1 cellular context compared by ENCODE assay signal in the genomic region with DNA sequence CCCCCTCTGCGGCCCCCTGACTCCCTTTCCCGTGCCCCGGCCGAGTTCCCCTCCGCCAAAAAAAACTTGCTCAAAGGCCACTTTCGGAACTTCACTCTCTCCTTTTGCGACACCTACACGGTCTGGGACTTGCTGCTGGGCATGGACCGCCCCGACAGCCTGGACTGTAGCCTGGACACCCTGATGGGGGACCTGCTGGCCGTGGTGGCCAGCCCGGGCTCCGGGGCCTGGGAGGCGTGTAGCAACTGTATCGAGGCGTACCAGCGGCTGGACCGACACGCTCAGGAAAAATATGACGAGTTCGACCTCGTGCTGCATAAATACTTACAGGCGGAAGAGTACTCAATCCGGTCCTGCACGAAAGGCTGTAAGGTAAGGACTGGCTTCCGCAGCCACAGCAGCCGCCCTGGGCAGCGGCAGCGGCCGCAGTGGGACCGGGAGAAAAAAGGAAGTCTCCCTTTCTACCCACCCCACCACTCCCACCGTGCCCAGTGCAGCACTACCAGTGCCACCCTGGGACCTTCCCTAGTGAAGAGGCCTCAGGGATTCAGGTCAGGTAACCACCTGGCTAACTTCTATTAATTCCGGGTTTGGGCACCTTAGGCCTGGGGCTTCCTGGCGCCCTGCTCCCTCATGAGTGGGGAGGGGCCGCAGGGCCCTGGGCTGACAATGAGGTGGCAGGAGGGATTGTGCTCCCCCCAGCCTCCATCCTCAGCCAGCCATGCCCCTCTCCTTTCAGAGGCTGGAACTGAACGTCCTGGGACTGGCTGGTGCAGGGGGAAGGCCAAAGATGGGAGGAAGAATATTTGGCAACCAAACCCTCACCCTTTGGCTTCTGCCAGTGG.
TF ChIP-seq lines count a peak whose summit lies in the region.

No MANE protein-coding gene starts in this region.

TF ChIP-seq in WTC11, 78 proteins besides CTCF, POLR2A, EP300 and RAD21 (continued from another document):
- TF ChIP-seq, protein P1, sequence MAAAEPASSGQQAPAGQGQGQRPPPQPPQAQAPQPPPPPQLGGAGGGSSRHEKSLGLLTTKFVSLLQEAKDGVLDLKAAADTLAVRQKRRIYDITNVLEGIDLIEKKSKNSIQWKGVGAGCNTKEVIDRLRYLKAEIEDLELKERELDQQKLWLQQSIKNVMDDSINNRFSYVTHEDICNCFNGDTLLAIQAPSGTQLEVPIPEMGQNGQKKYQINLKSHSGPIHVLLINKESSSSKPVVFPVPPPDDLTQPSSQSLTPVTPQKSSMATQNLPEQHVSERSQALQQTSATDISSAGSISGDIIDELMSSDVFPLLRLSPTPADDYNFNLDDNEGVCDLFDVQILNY (CRISPR knock-in tag; IDR thresholded peaks at IDR 0.05): no peak
